11 cellular contexts compared by ENCODE assay signal in genomic region chr1:166902279-166902678, GRCh38. TPM values are rescaled to one million over a fixed set of nuclear protein-coding genes. Genes with fewer than 3 reads are reported as not detected.
DNase-seq lines count a peak whose midpoint lies in the region; ATAC-seq and TF ChIP-seq lines count a peak whose summit lies in the region.
"Had no signal": no experiment of that assay in that cellular context is flagged by ENCODE, and none has a peak within 500 bp of the region (broad histone marks: within the 10 kb centered on the region; RNA-seq: fewer than 3 reads in every experiment).

No MANE protein-coding gene starts in this region.

- peaks cover 7% of the 10 kb centered on the region for H3K4me1 Mint-ChIP-seq in stimulated activated naive CD8-positive, alpha-beta T cell treated with anti-CD3 and anti-CD28 coated beads, Interleukin-15, Interleukin-2, amounts not matched to agents 100 ng/mL and 50 ng/mL, for 24 hours (ENCODE audit: low read depth)

- no peak overlapping the region for H2AFZ ChIP-seq in PC-3 (ENCODE audit: low read length)

- no peaks in the 10 kb centered on the region for H3K27me3 Mint-ChIP-seq in stimulated activated naive CD8-positive, alpha-beta T cell treated with anti-CD3 and anti-CD28 coated beads, Interleukin-15, Interleukin-2, amounts not matched to agents 100 ng/mL and 50 ng/mL, for 24 hours

- H4K20me1 ChIP-seq in PC-3 (ENCODE audit: low read length): no peaks in the 10 kb centered on the region

- peaks cover 7% of the 10 kb centered on the region for H3F3A ChIP-seq in PC-3 (ENCODE audit: low read length, unreplicated experiment)

- H3K27me3 ChIP-seq in PC-3 (ENCODE audit: low read length): no peaks in the 10 kb centered on the region
- H3K27me3 ChIP-seq in upper lobe of right lung: no peaks in the 10 kb centered on the region

- H3K9me3 ChIP-seq in PC-3 (ENCODE audit: low read length) (no peaks in the 10 kb centered on the region), upper lobe of right lung (peaks cover 5% of the 10 kb centered on the region)

- H3K27ac ChIP-seq in PC-3 (ENCODE audit: low read length) (no peak overlapping the region), upper lobe of right lung (no peak overlapping the region)
- H3K27ac ChIP-seq: C4-2B had no signal

- TF ChIP-seq CTCF in PC-3 (conservative IDR thresholded peaks at IDR 0.05; ENCODE audit: low read depth, low read length): 0 out of 2 replicates have a peak, but pooled peaks have one; percentile 14
- TF ChIP-seq CTCF in upper lobe of right lung (IDR thresholded peaks at IDR 0.05): no peak

- no peaks in the 10 kb centered on the region for H3K36me3 Mint-ChIP-seq in stimulated activated naive CD8-positive, alpha-beta T cell treated with anti-CD3 and anti-CD28 coated beads, Interleukin-15, Interleukin-2, amounts not matched to agents 100 ng/mL and 50 ng/mL, for 24 hours (ENCODE audit: low read depth)

- ATAC-seq in stimulated activated naive CD8-positive, alpha-beta T cell treated with anti-CD3 and anti-CD28 coated beads, Interleukin-15, Interleukin-2, amounts not matched to agents 100 U/mL and 50 U/mL, for 24 hours: no peak
- ATAC-seq in PC-3 (peak; percentile 69), esophagus mucosa (peak; percentile 98), upper lobe of right lung (peak; percentile 90)

- peaks cover 3% of the 10 kb centered on the region for H3K9me3 Mint-ChIP-seq in stimulated activated naive CD8-positive, alpha-beta T cell treated with anti-CD3 and anti-CD28 coated beads, Interleukin-15, Interleukin-2, amounts not matched to agents 100 ng/mL and 50 ng/mL, for 24 hours

- no peak for DNase-seq in stimulated activated naive CD8-positive, alpha-beta T cell treated with anti-CD3 and anti-CD28 coated beads, Interleukin-15, Interleukin-2, amounts not matched to agents 100 U/mL and 50 U/mL, for 24 hours
- DNase-seq in PC-3 (peak; percentile 74), upper lobe of right lung (no peak), NCI-H510A (lab: John Stamatoyannopoulos, UW) (no peak), hepatic stellate cell (ENCODE audit: low spot score) (no peak)
- DNase-seq in activated CD4-positive, alpha-beta T cell treated with anti-CD3 and anti-CD28 coated beads for 4 hours: no peak
- DNase-seq: NCI-H1417; stimulated activated CD4-positive, alpha-beta T cell treated with anti-CD3 and anti-CD28 coated beads, Interleukin-1b, Interleukin-23, amount 100 ng/mL, for 48 hours had no signal

- no peak overlapping the region for H3K4me3 ChIP-seq in PC-3 (ENCODE audit: low read length)
- no peak overlapping the region for H3K4me3 ChIP-seq in upper lobe of right lung

- no peaks in the 10 kb centered on the region for H3K9me2 ChIP-seq in PC-3 (replicated peaks; ENCODE audit: low read length)

- H3K27ac Mint-ChIP-seq in stimulated activated naive CD8-positive, alpha-beta T cell treated with anti-CD3 and anti-CD28 coated beads, Interleukin-15, Interleukin-2, amounts not matched to agents 100 ng/mL and 50 ng/mL, for 24 hours: peak overlapping the region; percentile 17

- H3K36me3 ChIP-seq in PC-3 (ENCODE audit: low read depth, low read length) (no peaks in the 10 kb centered on the region), upper lobe of right lung (no peaks in the 10 kb centered on the region)

- intact Hi-C loops in PC-3 (cut with micrococcal nuclease): loop anchor here (10.0 kb wide), 1 partner anchor 977 kb away; no protein-coding TSS in a partner anchor
- intact Hi-C loops in upper lobe of right lung (cut with DNase I): loop anchor here (10.0 kb wide), 1 partner anchor 163 kb away; no protein-coding TSS in a partner anchor

- no TSS peak for BruUV-seq in PC-3 (replicated peaks; lab: Mats Ljungman, UMichigan)

- no peak overlapping the region for H3K9ac ChIP-seq in PC-3 (ENCODE audit: low read length)

- H3K4me1 ChIP-seq in PC-3 (ENCODE audit: insufficient read depth, low read length) (peaks cover 17% of the 10 kb centered on the region), upper lobe of right lung (no peaks in the 10 kb centered on the region)

- CTCF ChIA-PET in PC-3 (lab: Charles Lee): interaction anchor here (0.9 kb wide), 1 partner anchor 26 kb away, joined by 3 read pairs; the partner anchor contains the start of gene TADA1

- POLR2A ChIA-PET in PC-3 (lab: Charles Lee; ENCODE audit: unreplicated experiment): interaction anchor here (0.5 kb wide), 1 partner anchor 34 kb away, joined by 7 read pairs; no protein-coding TSS in a partner anchor

- H3K4me3 Mint-ChIP-seq in stimulated activated naive CD8-positive, alpha-beta T cell treated with anti-CD3 and anti-CD28 coated beads, Interleukin-15, Interleukin-2, amounts not matched to agents 100 ng/mL and 50 ng/mL, for 24 hours: no peak overlapping the region

- H3K4me2 ChIP-seq in PC-3 (ENCODE audit: low read length): no peak overlapping the region

- no peaks in the 10 kb centered on the region for H3K79me2 ChIP-seq in PC-3 (ENCODE audit: low read length)

RNA-seq across cellular contexts. Expression of gene TADA1, which starts 26.2 kb away (rescaled TPM):
- total RNA-seq in PC-3 (2014; rRNA removed) (12.4 and 15.3 TPM in 2 replicates), esophagus mucosa (7.1 TPM), upper lobe of right lung (9.5 TPM)
